In the genomic region with DNA sequence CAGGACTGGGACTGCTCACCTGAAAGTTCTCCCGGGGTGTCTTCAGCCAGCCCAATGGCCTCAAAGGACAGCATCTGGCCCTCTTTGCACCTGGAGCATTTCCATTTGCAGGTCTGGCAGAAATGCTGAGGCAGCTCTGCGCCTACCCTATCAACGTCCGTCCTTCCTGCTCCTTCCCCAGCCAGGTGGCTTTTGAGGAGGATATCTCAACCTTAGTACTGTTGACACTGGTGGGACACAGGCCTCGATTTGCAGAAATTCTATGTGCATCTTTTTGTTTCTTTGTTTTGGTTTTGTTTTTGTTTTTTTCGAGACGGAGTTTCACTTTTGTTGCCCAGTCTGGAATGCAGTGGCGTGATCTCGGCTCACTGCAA, we compare ENCODE assay signal across 15 cellular contexts. TPM values are rescaled to one million over a fixed set of nuclear protein-coding genes. Genes with fewer than 3 reads are reported as not detected.
DNase-seq lines count a peak whose midpoint lies in the region; ATAC-seq and TF ChIP-seq lines count a peak whose summit lies in the region.
"Had no signal": no experiment of that assay in that cellular context is flagged by ENCODE, and none has a peak within 500 bp of the region (broad histone marks: within the 10 kb centered on the region; RNA-seq: fewer than 3 reads in every experiment).

No MANE protein-coding gene starts in this region.

- TF ChIP-seq CTCF in MM.1S (IDR thresholded peaks at IDR 0.05; ENCODE audit: low read length) (no peak), prostate gland (IDR thresholded peaks at IDR 0.05) (no peak)

- no peaks in the 10 kb centered on the region for H4K20me1 ChIP-seq in MM.1S (ENCODE audit: insufficient read depth, low read length)
- H4K20me1 ChIP-seq: BLaER1 treated with 17β-estradiol and CSF1 and Interleukin-3, amounts not matched to agents 10 nM and 100 nM had no signal

- no peaks in the 10 kb centered on the region for H3K9me2 ChIP-seq in MM.1S (replicated peaks; ENCODE audit: insufficient read depth, low read length)

- peak overlapping the region; percentile 49; the same call in 1 of the 2 replicates for H3K27ac ChIP-seq in MM.1S (ENCODE audit: low read length)
- peak overlapping the region; percentile 23 to 54 for H3K27ac ChIP-seq in prostate gland
- H3K27ac ChIP-seq: BLaER1 treated with 17β-estradiol and CSF1 and Interleukin-3, amounts not matched to agents 10 nM and 100 nM had no signal

- peaks cover 4% of the 10 kb centered on the region; the same call in 1 of the 2 replicates for H3F3A ChIP-seq in MM.1S (ENCODE audit: insufficient read depth, low read length)

- H3K4me1 ChIP-seq in MM.1S (ENCODE audit: low read length) (no peaks in the 10 kb centered on the region), adipocyte (ENCODE audit: control insufficient read depth, insufficient read depth, low read length) (peaks cover 26% of the 10 kb centered on the region), prostate gland (replicated peaks) (peaks cover 4% of the 10 kb centered on the region)

- DNase-seq in MM.1S, result peak; percentile 66
- no peak for DNase-seq in adipocyte (ENCODE audit: low read depth)
- DNase-seq in left lobe of liver (ENCODE audit: low spot score), result peak; percentile 80
- no peak for DNase-seq in prostate gland (ENCODE audit: low spot score)
- DNase-seq in NCI-H1930 (lab: John Stamatoyannopoulos, UW), result no peak
- no peak for DNase-seq in stimulated activated CD4-positive, alpha-beta T cell treated with anti-CD3 and anti-CD28 coated beads, Interleukin-4, amount 100 ng/mL, for 1 hour
- DNase-seq in anterior cingulate cortex (lab: John Stamatoyannopoulos, UW), result no peak
- DNase-seq: DMS79, NCI-H524 treated with DMSO at 0.1 percent for 48 hours had no signal

- intact Hi-C loops in prostate gland (cut with DNase I), result no loop called here

- H2AFZ ChIP-seq in MM.1S (ENCODE audit: low read length), result peak overlapping the region; percentile 75

- no peak for TF ChIP-seq POLR2A in prostate gland (IDR thresholded peaks at IDR 0.05)

- WGBS in prostate gland, result 90% methylated on average over 9 of the region's 9 CpGs

- peak; percentile 43 for ATAC-seq in left lobe of liver
- no peak for ATAC-seq in GM21786 (IDR thresholded peaks at IDR 0.05; ENCODE audit: unreplicated experiment)

- no peaks in the 10 kb centered on the region for H3K36me3 ChIP-seq in MM.1S (replicated peaks; ENCODE audit: insufficient read depth, low read length)
- H3K36me3 ChIP-seq in adipocyte (ENCODE audit: control insufficient read depth, insufficient read depth, low read length, severe bottlenecking), result no peaks in the 10 kb centered on the region
- no peaks in the 10 kb centered on the region for H3K36me3 ChIP-seq in prostate gland
- H3K36me3 ChIP-seq: BLaER1 treated with 17β-estradiol and CSF1 and Interleukin-3, amounts not matched to agents 10 nM and 100 nM had no signal

- peak overlapping the region; percentile 28; the same call in 1 of the 2 replicates for H3K4me2 ChIP-seq in MM.1S (ENCODE audit: low read depth, low read length)
- H3K4me2 ChIP-seq: BLaER1 treated with 17β-estradiol and CSF1 and Interleukin-3, amounts not matched to agents 10 nM and 100 nM had no signal

- peak overlapping the region; percentile 6; the same call in 1 of the 2 replicates for H3K4me3 ChIP-seq in MM.1S (ENCODE audit: low read length)
- no peak overlapping the region for H3K4me3 ChIP-seq in adipocyte (ENCODE audit: low read length)
- no peak overlapping the region for H3K4me3 ChIP-seq in prostate gland
- H3K4me3 ChIP-seq: BLaER1 treated with 17β-estradiol and CSF1 and Interleukin-3, amounts not matched to agents 10 nM and 100 nM had no signal

- H3K9me3 ChIP-seq in MM.1S (replicated peaks; ENCODE audit: insufficient read depth, low read length) (no peaks in the 10 kb centered on the region), adipocyte (ENCODE audit: control insufficient read depth, low read length) (no peaks in the 10 kb centered on the region), prostate gland (no peaks in the 10 kb centered on the region)
- H3K9me3 ChIP-seq: BLaER1 treated with 17β-estradiol and CSF1 and Interleukin-3, amounts not matched to agents 10 nM and 100 nM had no signal

- H3K27me3 ChIP-seq in MM.1S (replicated peaks; ENCODE audit: insufficient read depth, low read length), result no peaks in the 10 kb centered on the region
- no peaks in the 10 kb centered on the region for H3K27me3 ChIP-seq in adipocyte (replicated peaks; ENCODE audit: control insufficient read depth, insufficient read depth, low read length)
- no peaks in the 10 kb centered on the region for H3K27me3 ChIP-seq in prostate gland (replicated peaks; ENCODE audit: insufficient read depth)
- H3K27me3 ChIP-seq: BLaER1 treated with 17β-estradiol and CSF1 and Interleukin-3, amounts not matched to agents 10 nM and 100 nM had no signal

- no peak overlapping the region for H3K9ac ChIP-seq in MM.1S (ENCODE audit: low read length)
- peak overlapping the region; percentile 16 for H3K9ac ChIP-seq in adipocyte (ENCODE audit: low read length)

- H3K79me2 ChIP-seq in MM.1S (ENCODE audit: low read length), result no peaks in the 10 kb centered on the region

RNA-seq across cellular contexts. Expression of gene MOGAT2, which starts 5.0 kb away (rescaled TPM):
- total RNA-seq in left lobe of liver (172 TPM), prostate gland (1 to 10 TPM in 1 of 2 donors, under 1 TPM in 1; 0.62 to 4.1 TPM)
- total RNA-seq: A673; CD8-positive, alpha-beta memory T cell; M059J; SK-MEL-5 had no signal

RNA-seq across cellular contexts. Expression of gene DGAT2, which starts 45.9 kb away (rescaled TPM):
- 172 TPM for total RNA-seq in left lobe of liver
- total RNA-seq in prostate gland, result 10 to 100 TPM in 1 of 2 donors, 1 to 10 TPM in 1; 5.6 to 24.6 TPM

RNA-seq across cellular contexts. Expression of gene MAP6, which starts 53.8 kb away (rescaled TPM):
- total RNA-seq in left lobe of liver, result 0.33 TPM
- total RNA-seq in prostate gland, result 10 to 100 TPM; 15.8 to 21.5 TPM
- total RNA-seq: A673 had no signal

Comparison
In these comparisons a context has a peak if more than half of its experiments do, and no peak if none do; other contexts are left out.
1. DNase-seq: peak in MM.1S (single experiment) and left lobe of liver (single experiment); none in adipocyte (single experiment), prostate gland (single experiment), NCI-H1930 (0 of 2), stimulated activated CD4-positive, alpha-beta T cell treated with anti-CD3 and anti-CD28 coated beads, Interleukin-4, amount 100 ng/mL, for 1 hour (single experiment) and anterior cingulate cortex (0 of 58).
2. RNA of gene MOGAT2, which starts 5.0 kb away (total RNA-seq): 172 TPM in left lobe of liver (single experiment); 0.62 to 4.1 TPM in prostate gland; every median in the first group is over 10 times any median in the second.
3. RNA of gene MAP6, which starts 53.8 kb away (total RNA-seq): 15.8 to 21.5 TPM in prostate gland; 0.33 TPM in left lobe of liver (single experiment); every median in the first group is over 10 times any median in the second.